In the genomic region with DNA sequence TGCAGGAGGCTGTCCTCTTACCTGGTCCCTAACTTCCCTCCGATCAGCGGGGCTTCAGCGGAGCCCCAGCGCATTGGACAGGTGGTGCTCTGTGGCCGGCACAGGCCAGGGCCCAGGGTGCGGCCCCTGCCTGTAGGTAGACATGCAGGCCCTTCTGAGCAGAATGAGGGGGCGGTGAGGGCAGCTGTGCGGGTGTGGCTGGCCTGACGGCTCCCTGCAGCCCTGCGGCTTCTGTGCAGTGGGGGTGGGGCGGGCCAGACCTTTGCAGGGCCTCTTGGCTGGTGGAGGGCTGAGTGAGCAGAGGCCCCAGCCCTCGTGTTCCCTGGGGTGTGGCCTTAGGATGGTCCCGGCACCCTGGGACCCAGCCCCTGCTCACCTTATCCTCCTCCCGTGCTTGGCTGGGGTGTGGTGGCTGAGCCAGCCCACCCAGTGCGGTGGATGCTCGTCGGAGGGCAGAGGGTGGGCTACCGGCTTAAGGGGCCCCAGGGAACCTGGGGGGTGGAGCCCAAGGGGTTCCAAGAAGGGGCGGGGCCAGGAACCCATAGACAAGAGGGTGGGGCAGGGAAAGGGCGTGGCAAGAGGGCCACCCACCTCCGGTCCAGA, we compare ENCODE assay signal across 9 cellular contexts. TPM values are rescaled to one million over a fixed set of nuclear protein-coding genes. Genes with fewer than 3 reads are reported as not detected.
A peak's percentile ranks its signal among the peaks of the same experiment; 100 is the strongest.
DNase-seq lines count a peak whose midpoint lies in the region; ATAC-seq and TF ChIP-seq lines count a peak whose summit lies in the region.
"Had no signal": no experiment of that assay in that cellular context is flagged by ENCODE, and none has a peak within 500 bp of the region (broad histone marks: within the 10 kb centered on the region; RNA-seq: fewer than 3 reads in every experiment).

No MANE protein-coding gene starts in this region.

- intact Hi-C loops in MCF 10A (cut with micrococcal nuclease): loop anchor here (5.0 kb wide), 1 partner anchor 43 kb away; no protein-coding TSS in a partner anchor
- intact Hi-C loops in breast epithelium (cut with DNase I; ENCODE audit: low total_unique reads): no loop called here
- intact Hi-C loops in uterus (cut with DNase I; ENCODE audit: low total_unique reads): no loop called here

- H3K27ac ChIP-seq in breast epithelium: peak overlapping the region in 1 of 2 donors; percentile 63
- peak overlapping the region; percentile 21 to 22 for H3K27ac ChIP-seq in uterus

- peaks cover 22% of the 10 kb centered on the region for H3K36me3 Mint-ChIP-seq in MCF 10A (ENCODE audit: insufficient read depth, unreplicated experiment)
- no peaks in the 10 kb centered on the region for H3K36me3 Mint-ChIP-seq in activated naive CD8-positive, alpha-beta T cell treated with anti-CD3 and anti-CD28 coated beads, Interleukin-2, amount 50 U/mL, for 24 hours (ENCODE audit: low read depth)

- TF ChIP-seq CTCF in MCF 10A (IDR thresholded peaks at IDR 0.05; ENCODE audit: unreplicated experiment) (no peak), breast epithelium (IDR thresholded peaks at IDR 0.05) (no peak), uterus (IDR thresholded peaks at IDR 0.05) (no peak)

- POLR2A ChIA-PET in MCF 10A (lab: Yijun Ruan, JAX): no interaction called here

- DNase-seq in MCF 10A (ENCODE audit: unreplicated experiment) (peak; percentile 76), breast epithelium (ENCODE audit: low spot score in 2 of 2) (no peak), SK-N-DZ (ENCODE audit: low spot score) (peak; percentile 29), uterus (no peak), NCI-H2029 treated with DMSO at 0.1 percent for 48 hours (lab: John Stamatoyannopoulos, UW) (no peak)
- no peak for DNase-seq in stimulated activated naive CD8-positive, alpha-beta T cell treated with anti-CD3 and anti-CD28 coated beads, Interleukin-15, Interleukin-2, amounts not matched to agents 100 U/mL and 50 U/mL, for 24 hours
- DNase-seq in activated naive CD8-positive, alpha-beta T cell treated with anti-CD3 and anti-CD28 coated beads, Interleukin-2, amount 50 U/mL, for 24 hours: no peak
- DNase-seq: activated CD4-positive, alpha-beta T cell treated with anti-CD3 and anti-CD28 coated beads for 48 hours had no signal

- no peaks in the 10 kb centered on the region for H3K27me3 Mint-ChIP-seq in MCF 10A (ENCODE audit: insufficient read depth, unreplicated experiment)
- peaks cover 13% of the 10 kb centered on the region for H3K27me3 Mint-ChIP-seq in activated naive CD8-positive, alpha-beta T cell treated with anti-CD3 and anti-CD28 coated beads, Interleukin-2, amount 50 U/mL, for 24 hours

- H3K4me3 ChIP-seq in breast epithelium: peak overlapping the region in 1 of 3 donors; percentile 35
- peak overlapping the region; percentile 28; the same call in 1 of the 2 replicates for H3K4me3 ChIP-seq in iPS-18c (ENCODE audit: insufficient read depth, low read depth, low read length)
- H3K4me3 ChIP-seq in uterus: no peak overlapping the region

- BruUV-seq in MCF 10A (replicated peaks; lab: Mats Ljungman, UMichigan): no TSS peak

- no peaks in the 10 kb centered on the region for H3K9me3 Mint-ChIP-seq in MCF 10A (ENCODE audit: unreplicated experiment)
- H3K9me3 Mint-ChIP-seq in activated naive CD8-positive, alpha-beta T cell treated with anti-CD3 and anti-CD28 coated beads, Interleukin-2, amount 50 U/mL, for 24 hours: no peaks in the 10 kb centered on the region

- peaks cover 0 to 14% of the 10 kb centered on the region in 2 donors for H3K27me3 ChIP-seq in breast epithelium
- H3K27me3 ChIP-seq in uterus: no peaks in the 10 kb centered on the region

- H3K27ac Mint-ChIP-seq in MCF 10A (ENCODE audit: low read depth, unreplicated experiment): peak overlapping the region; percentile 73
- H3K27ac Mint-ChIP-seq in activated naive CD8-positive, alpha-beta T cell treated with anti-CD3 and anti-CD28 coated beads, Interleukin-2, amount 50 U/mL, for 24 hours: no peak overlapping the region

- H3K9me3 ChIP-seq in breast epithelium (no peaks in the 10 kb centered on the region), iPS-18c (ENCODE audit: control insufficient read depth, insufficient read depth, low read length) (peaks cover 2% of the 10 kb centered on the region), uterus (no peaks in the 10 kb centered on the region)

- CTCF ChIA-PET in MCF 10A (lab: Yijun Ruan, JAX): interaction anchor here (0.9 kb wide), 1 partner anchor 44 kb away, joined by 3 read pairs; no protein-coding TSS in a partner anchor

- TF ChIP-seq POLR2A in breast epithelium (IDR thresholded peaks at IDR 0.05) (no peak), uterus (IDR thresholded peaks at IDR 0.05) (no peak)

- H3K36me3 ChIP-seq in breast epithelium: no peaks in the 10 kb centered on the region
- H3K36me3 ChIP-seq in uterus: no peaks in the 10 kb centered on the region

- H3K4me1 ChIP-seq in breast epithelium (peaks cover 6 to 7% of the 10 kb centered on the region in 2 donors), uterus (peaks cover 0 to 7% of the 10 kb centered on the region in 2 donors)

- H3K4me1 Mint-ChIP-seq in MCF 10A (ENCODE audit: insufficient read depth, unreplicated experiment): peaks cover 24% of the 10 kb centered on the region
- H3K4me1 Mint-ChIP-seq in activated naive CD8-positive, alpha-beta T cell treated with anti-CD3 and anti-CD28 coated beads, Interleukin-2, amount 50 U/mL, for 24 hours: peaks cover 23% of the 10 kb centered on the region

- H3K4me3 Mint-ChIP-seq in MCF 10A (ENCODE audit: unreplicated experiment): peak overlapping the region; percentile 28
- no peak overlapping the region for H3K4me3 Mint-ChIP-seq in activated naive CD8-positive, alpha-beta T cell treated with anti-CD3 and anti-CD28 coated beads, Interleukin-2, amount 50 U/mL, for 24 hours

- no peak for ATAC-seq in stimulated activated naive CD8-positive, alpha-beta T cell treated with anti-CD3 and anti-CD28 coated beads, Interleukin-15, Interleukin-2, amounts not matched to agents 100 U/mL and 50 U/mL, for 24 hours
- ATAC-seq in activated naive CD8-positive, alpha-beta T cell treated with anti-CD3 and anti-CD28 coated beads, Interleukin-2, amount 50 U/mL, for 24 hours: no peak

RNA-seq across cellular contexts. Expression of gene FSCN1, which starts 6.3 kb away (rescaled TPM):
- 148 and 169 TPM in 2 replicates for total RNA-seq in MCF 10A (2022)
- total RNA-seq in breast epithelium: 10 to 100 TPM; 17.9 to 24.9 (median 22.9) TPM
- polyA plus RNA-seq in SK-N-DZ (2014; cell fraction: cytosol; rRNA removed): 513 and 629 TPM in 2 replicates
- polyA plus RNA-seq in SK-N-DZ (2014; cell fraction: nucleus; rRNA removed): 276 and 299 TPM in 2 replicates
- 100 to 1,000 TPM in 1 of 4 donors, 10 to 100 TPM in 3; 27.1 to 175 (median 61.9) TPM for total RNA-seq in uterus

Comparison
In these comparisons a context has a peak if more than half of its experiments do, and no peak if none do; other contexts are left out.
1. DNase-seq: peak in MCF 10A (single experiment) and SK-N-DZ (single experiment); none in breast epithelium (0 of 2), uterus (0 of 2), stimulated activated naive CD8-positive, alpha-beta T cell treated with anti-CD3 and anti-CD28 coated beads, Interleukin-15, Interleukin-2, amounts not matched to agents 100 U/mL and 50 U/mL, for 24 hours (single experiment), activated naive CD8-positive, alpha-beta T cell treated with anti-CD3 and anti-CD28 coated beads, Interleukin-2, amount 50 U/mL, for 24 hours (single experiment) and NCI-H2029 treated with DMSO at 0.1 percent for 48 hours (single experiment).